In genomic region chr19:11054628-11055027, GRCh38 we compare ENCODE assay signal across 30 cellular contexts.
"Had no signal": no experiment of that assay in that cellular context is flagged by ENCODE, and none has a peak within 500 bp of the region (broad histone marks: within the 10 kb centered on the region; RNA-seq: fewer than 3 reads in every experiment).

No MANE protein-coding gene starts in this region.

- H3K27ac ChIP-seq: adrenal gland, ascending aorta, brain microvascular endothelial cell, left ventricle myocardium inferior, stomach, suprapubic skin, tibial nerve had no signal

- H3K4me3 ChIP-seq: adrenal gland, ascending aorta, left ventricle myocardium inferior, sigmoid colon, smooth muscle cell, stomach, suprapubic skin, tibial nerve had no signal

- H3K4me3 Mint-ChIP-seq: activated CD4-positive, alpha-beta memory T cell treated with anti-CD3 and anti-CD28 coated beads, Interleukin-2, amount 10 ng/mL, durations not matched to agents 7 days and 5 days; dendritic cell treated with granulocyte-macrophage colony-stimulating factor and Interleukin-4, amounts not matched to agents 40 ng/mL and 50 ng/mL, for 4 days; mesothelial cell of epicardium; natural killer cell; stimulated activated memory B cell treated with anti-CD40 and anti-IgM and Interleukin-4, amounts not matched to agents 10 μg/mL and 1 μg/mL and 100 μg/mL, for 72 hours; T-helper 1 cell treated with Interleukin-12 subunit alpha and Interleukin-12 subunit beta and Interleukin-4 antibody, amounts not matched to agents 30 μg/mL and 1 μg/mL, for 36 hours had no signal

- H3K4me1 ChIP-seq: adrenal gland, ascending aorta had no signal

- H3K36me3 Mint-ChIP-seq: natural killer cell had no signal

- H3K9me3 ChIP-seq: adrenal gland, ascending aorta, left ventricle myocardium inferior, sigmoid colon, stomach, suprapubic skin, tibial nerve had no signal

- H3K27ac Mint-ChIP-seq: activated CD4-positive, alpha-beta memory T cell treated with anti-CD3 and anti-CD28 coated beads, Interleukin-2, amount 10 ng/mL, durations not matched to agents 7 days and 5 days; dendritic cell treated with granulocyte-macrophage colony-stimulating factor and Interleukin-4, amounts not matched to agents 40 ng/mL and 50 ng/mL, for 4 days; mesothelial cell of epicardium; natural killer cell; stimulated activated memory B cell treated with anti-CD40 and anti-IgM and Interleukin-4, amounts not matched to agents 10 μg/mL and 1 μg/mL and 100 μg/mL, for 72 hours; T-helper 1 cell treated with Interleukin-12 subunit alpha and Interleukin-12 subunit beta and Interleukin-4 antibody, amounts not matched to agents 30 μg/mL and 1 μg/mL, for 36 hours had no signal

- H3K4me2 ChIP-seq: smooth muscle cell had no signal

- H3K27me3 Mint-ChIP-seq: activated CD4-positive, alpha-beta memory T cell treated with anti-CD3 and anti-CD28 coated beads, Interleukin-2, amount 10 ng/mL, durations not matched to agents 7 days and 5 days; stimulated activated memory B cell treated with anti-CD40 and anti-IgM and Interleukin-4, amounts not matched to agents 10 μg/mL and 1 μg/mL and 100 μg/mL, for 72 hours had no signal

- DNase-seq: activated CD4-positive, alpha-beta memory T cell treated with anti-CD3 and anti-CD28 coated beads, Interleukin-2, amount 10 ng/mL, durations not matched to agents 7 days and 5 days; activated CD4-positive, alpha-beta T cell treated with anti-CD3 and anti-CD28 coated beads for 48 hours; activated CD4-positive, CD25-positive, alpha-beta regulatory T cell; activated effector memory CD4-positive, alpha-beta T cell treated with anti-CD3 and anti-CD28 coated beads, Interleukin-2, amount 50 U/mL, for 16 hours; activated naive CD4-positive, alpha-beta T cell treated with anti-CD3 and anti-CD28 coated beads, Interleukin-2, amount 50 U/mL, for 16 hours; adrenal gland; brain microvascular endothelial cell; caudate nucleus; effector CD8-positive, alpha-beta T cell; foreskin melanocyte; glutamatergic neuron; hippocampal formation; kidney glomerular epithelial cell; left ventricle myocardium inferior; mammary epithelial cell; natural killer cell; retina; sigmoid colon; stimulated activated CD4-positive, alpha-beta T cell treated with anti-CD3 and anti-CD28 coated beads, Interleukin-15, amount 100 ng/mL, for 24 hours; stomach had no signal

- H3K4me1 Mint-ChIP-seq: mesothelial cell of epicardium had no signal

- H3K27me3 ChIP-seq: adrenal gland, ascending aorta, brain microvascular endothelial cell, sigmoid colon, stomach, suprapubic skin, tibial nerve had no signal

- H3K9me3 Mint-ChIP-seq: activated CD4-positive, alpha-beta memory T cell treated with anti-CD3 and anti-CD28 coated beads, Interleukin-2, amount 10 ng/mL, durations not matched to agents 7 days and 5 days; dendritic cell treated with granulocyte-macrophage colony-stimulating factor and Interleukin-4, amounts not matched to agents 40 ng/mL and 50 ng/mL, for 4 days; mesothelial cell of epicardium; natural killer cell; stimulated activated memory B cell treated with anti-CD40 and anti-IgM and Interleukin-4, amounts not matched to agents 10 μg/mL and 1 μg/mL and 100 μg/mL, for 72 hours; T-helper 1 cell treated with Interleukin-12 subunit alpha and Interleukin-12 subunit beta and Interleukin-4 antibody, amounts not matched to agents 30 μg/mL and 1 μg/mL, for 36 hours had no signal

- ATAC-seq: esophagus mucosa; natural killer cell; stimulated activated memory B cell treated with anti-CD40 and anti-IgM and Interleukin-4, amounts not matched to agents 10 μg/mL and 1 μg/mL and 100 μg/mL, for 72 hours had no signal

- FAIRE-seq: urothelium cell line had no signal
